13 cellular contexts compared by ENCODE assay signal in genomic region chr15:25858952-25859760, GRCh38. TPM values are rescaled to one million over a fixed set of nuclear protein-coding genes. Genes with fewer than 3 reads are reported as not detected.
DNase-seq lines count a peak whose midpoint lies in the region; ATAC-seq and TF ChIP-seq lines count a peak whose summit lies in the region.
"Had no signal": no experiment of that assay in that cellular context is flagged by ENCODE, and none has a peak within 500 bp of the region (broad histone marks: within the 10 kb centered on the region; RNA-seq: fewer than 3 reads in every experiment).

No MANE protein-coding gene starts in this region.

- peaks cover 57% of the 10 kb centered on the region for H3K4me1 ChIP-seq in CD4-positive, alpha-beta memory T cell (ENCODE audit: insufficient read depth, low read length)
- H3K4me1 ChIP-seq in esophagus (ENCODE audit: control insufficient read depth in 2 of 2, insufficient read depth in 2 of 2, low read length in 1 of 2) (peaks cover 8 to 16% of the 10 kb centered on the region in 2 donors), sigmoid colon (peaks cover 0 to 48% (median 42%) of the 10 kb centered on the region in 4 donors)

- no peak for ATAC-seq in esophagus mucosa

- H3K27ac Mint-ChIP-seq in CD4-positive, alpha-beta memory T cell, result peak overlapping the region; percentile 96 to 98 (median 97)

- no peaks in the 10 kb centered on the region for H3K9me3 ChIP-seq in CD4-positive, alpha-beta memory T cell (ENCODE audit: control insufficient read depth in 1 of 2, low read length in 2 of 2)
- H3K9me3 ChIP-seq in esophagus (ENCODE audit: control insufficient read depth in 2 of 2, insufficient read depth in 1 of 2, low read depth in 1 of 2, low read length in 1 of 2) (no peaks in the 10 kb centered on the region), sigmoid colon (no peaks in the 10 kb centered on the region)
- H3K9me3 ChIP-seq: mucosa of descending colon had no signal

- peaks cover 48 to 81% (median 65%) of the 10 kb centered on the region in 4 donors for H3K4me1 Mint-ChIP-seq in CD4-positive, alpha-beta memory T cell

- H3K9me3 Mint-ChIP-seq in CD4-positive, alpha-beta memory T cell, result no peaks in the 10 kb centered on the region

- peak overlapping the region; percentile 87 to 97 (median 94) for H3K4me3 Mint-ChIP-seq in CD4-positive, alpha-beta memory T cell

- CTCF ChIA-PET in CD4-positive, alpha-beta memory T cell (lab: Charles Lee; ENCODE audit: partially characterized antibody), result interaction anchor here (4.7 to 5.6 kb wide), 2 partner anchors 11 to 76 kb away, joined by 23 to 41 read pairs; no protein-coding TSS in a partner anchor

- peak overlapping the region; percentile 63 for H3K27ac ChIP-seq in CD4-positive, alpha-beta memory T cell (ENCODE audit: low read depth, low read length)
- H3K27ac ChIP-seq in esophagus (ENCODE audit: low read depth in 2 of 2, low read length in 1 of 2), result peak overlapping the region; percentile 19 to 80
- H3K27ac ChIP-seq in sigmoid colon, result peak overlapping the region; percentile 73 to 95 (median 84)

- peak overlapping the region; percentile 62 to 64 for H3K4me3 ChIP-seq in CD4-positive, alpha-beta memory T cell (ENCODE audit: low read length in 2 of 2)
- H3K4me3 ChIP-seq in esophagus (ENCODE audit: low read depth in 1 of 2, low read length in 2 of 2) (no peak overlapping the region), sigmoid colon (peak overlapping the region in 2 of 4 donors; percentile 65 to 66)
- H3K4me3 ChIP-seq: mucosa of descending colon had no signal

- intact Hi-C loops in CD4-positive, alpha-beta memory T cell (cut with micrococcal nuclease), result no loop called here
- intact Hi-C loops in sigmoid colon (cut with DNase I), result no loop called here

- peak in 1 of 5 donors; percentile 8 for DNase-seq in CD4-positive, alpha-beta memory T cell
- peak; percentile 41 for DNase-seq in UCSD-AML1 (lab: John Stamatoyannopoulos, UW; ENCODE audit: unreplicated experiment)
- DNase-seq in sigmoid colon, result peak; percentile 59
- no peak for DNase-seq in NCI-H446 treated with DMSO at 0.1 percent for 48 hours (lab: John Stamatoyannopoulos, UW)
- DNase-seq in HCEC 1CT, result no peak
- DNase-seq: amygdala, islet precursor cell, NCI-H1092, OCI-M1, substantia nigra had no signal

- H3K36me3 Mint-ChIP-seq in CD4-positive, alpha-beta memory T cell, result peaks cover 25 to 41% of the 10 kb centered on the region in 2 donors

- no peak for TF ChIP-seq POLR2A in sigmoid colon (IDR thresholded peaks at IDR 0.05)

- peaks cover 6% of the 10 kb centered on the region for H3K36me3 ChIP-seq in CD4-positive, alpha-beta memory T cell (ENCODE audit: insufficient read depth, low read length)
- H3K36me3 ChIP-seq in esophagus (ENCODE audit: control insufficient read depth in 2 of 2, insufficient read depth in 2 of 2, low read length in 1 of 2) (no peaks in the 10 kb centered on the region), sigmoid colon (no peaks in the 10 kb centered on the region)

- POLR2A ChIA-PET in CD4-positive, alpha-beta memory T cell (lab: Charles Lee; ENCODE audit: partially characterized antibody), result interaction anchor here (0.6 to 8.2 kb wide), 5 partner anchors 10 to 483 kb away, joined by 3 to 180 read pairs (median 4); no protein-coding TSS in a partner anchor

- no peak for TF ChIP-seq EP300 in sigmoid colon (IDR thresholded peaks at IDR 0.05)

- 67 to 81% methylated on average over 13 of the region's 13 CpGs for WGBS in esophagus, 2 donors
- WGBS in sigmoid colon, 2 donors, result 66 to 80% methylated on average over 13 of the region's 13 CpGs

- no peaks in the 10 kb centered on the region for H3K27me3 ChIP-seq in CD4-positive, alpha-beta memory T cell (ENCODE audit: insufficient read depth, low read length)
- no peaks in the 10 kb centered on the region for H3K27me3 ChIP-seq in esophagus (ENCODE audit: control insufficient read depth in 1 of 2, insufficient read depth in 2 of 2, low read length in 2 of 2)
- no peaks in the 10 kb centered on the region for H3K27me3 ChIP-seq in sigmoid colon

- no peak for TF ChIP-seq CTCF in sigmoid colon (IDR thresholded peaks at IDR 0.05)

- peaks cover 0 to 1% of the 10 kb centered on the region in 2 donors for H3K27me3 Mint-ChIP-seq in CD4-positive, alpha-beta memory T cell

RNA-seq across cellular contexts. Expression of gene ATP10A, which starts 4.0 kb away (rescaled TPM):
- total RNA-seq in CD4-positive, alpha-beta memory T cell, result 10 to 100 TPM; 48.2 to 51.1 TPM
- polyA plus RNA-seq in CD4-positive, alpha-beta memory T cell, result 10 to 100 TPM in 1 of 2 donors, 1 to 10 TPM in 1; 2.7 to 11.2 TPM
- under 1 TPM; 0.79 to 0.86 TPM for polyA plus RNA-seq in esophagus
- total RNA-seq in sigmoid colon, result 1 to 10 TPM; 1.8 to 7.7 (median 5.0) TPM
- polyA plus RNA-seq in sigmoid colon, result 1 to 10 TPM in 2 of 3 donors, under 1 TPM in 1; 0.23 to 3.2 (median 1.2) TPM
- 0.44 TPM for total RNA-seq in esophagus mucosa

Comparison
In these comparisons a context has a peak if more than half of its experiments do, and no peak if none do; other contexts are left out.
1. DNase-seq: peak in UCSD-AML1 (single experiment) and sigmoid colon (single experiment); none in NCI-H446 treated with DMSO at 0.1 percent for 48 hours (single experiment) and HCEC 1CT (single experiment).
2. H3K4me3 ChIP-seq: peak in CD4-positive, alpha-beta memory T cell (2 of 2); none in esophagus (0 of 2).
3. RNA of gene ATP10A, which starts 4.0 kb away (total RNA-seq): 48.2 to 51.1 TPM in CD4-positive, alpha-beta memory T cell; 1.8 to 7.7 TPM in sigmoid colon and 0.44 TPM in esophagus mucosa (single experiment); every median in the first group is over 4 times any median in the second.
4. Peak in every context shown above with its lines, with median percentiles within 50 percentile points of each other: H3K27ac ChIP-seq.